In genomic region chr14:69498286-69498685, GRCh38 we compare ENCODE assay signal across 3 cellular contexts. TPM values are rescaled to one million over a fixed set of nuclear protein-coding genes. Genes with fewer than 3 reads are reported as not detected.
"Had no signal": no experiment of that assay in that cellular context is flagged by ENCODE, and none has a peak within 500 bp of the region (broad histone marks: within the 10 kb centered on the region; RNA-seq: fewer than 3 reads in every experiment).

No MANE protein-coding gene starts in this region.

RNA-seq across cellular contexts. Expression of gene PLEKHD1, which starts 13.8 kb away (rescaled TPM):
- total RNA-seq: MCF 10A, Peyer's patch, SK-MEL-5 had no signal
